10 cellular contexts compared by ENCODE assay signal in the genomic region with DNA sequence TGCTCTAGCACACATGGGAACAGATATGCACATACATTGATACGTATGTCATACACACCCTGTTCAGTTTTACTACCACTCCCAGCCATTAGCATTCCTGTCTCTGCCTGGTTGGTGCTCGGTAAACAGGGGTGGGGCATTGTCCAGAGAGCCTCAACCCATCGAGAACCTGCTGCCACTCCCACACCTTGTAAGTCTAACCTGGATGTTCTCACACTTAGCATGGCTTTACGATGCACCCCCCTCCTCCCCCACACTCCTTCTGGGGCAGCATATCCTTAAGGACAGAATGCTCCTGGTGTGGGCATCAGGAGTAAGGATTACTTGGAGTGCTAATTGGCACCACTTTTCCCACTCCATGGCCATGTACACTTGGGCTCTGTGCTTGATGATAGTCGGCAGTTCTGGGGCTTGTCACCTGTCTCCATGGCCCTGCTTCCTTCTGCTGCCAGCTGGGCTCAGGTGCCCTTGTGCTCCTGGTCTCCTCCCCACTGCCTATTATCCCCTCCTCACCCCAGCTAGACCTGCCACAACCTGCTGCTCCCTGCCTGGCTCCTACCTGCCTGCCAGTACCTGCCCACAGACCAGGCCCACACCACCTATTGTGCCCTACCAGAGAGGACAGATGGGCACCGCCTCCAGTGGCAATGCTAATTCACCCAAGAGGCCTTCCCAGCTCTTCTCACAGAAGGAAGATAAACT. TPM values are rescaled to one million over a fixed set of nuclear protein-coding genes. Genes with fewer than 3 reads are reported as not detected.
DNase-seq lines count a peak whose midpoint lies in the region; ATAC-seq, FAIRE-seq and TF ChIP-seq lines count a peak whose summit lies in the region.
"Had no signal": no experiment of that assay in that cellular context is flagged by ENCODE, and none has a peak within 500 bp of the region (broad histone marks: within the 10 kb centered on the region; RNA-seq: fewer than 3 reads in every experiment).

No MANE protein-coding gene starts in this region.

- H3K4me3 Mint-ChIP-seq in T-cell, result peak overlapping the region; percentile 53 to 66 (median 58)

- H3K27me3 ChIP-seq in psoas muscle (ENCODE audit: insufficient read depth in 3 of 3, low read length in 2 of 3), result no peaks in the 10 kb centered on the region
- H3K27me3 ChIP-seq: right lobe of liver had no signal

- peak overlapping the region in 1 of 2 donors; percentile 1 for H3K27ac Mint-ChIP-seq in T-cell

- no peak overlapping the region for H3K27ac ChIP-seq in psoas muscle

- ATAC-seq in Right ventricle myocardium superior (ENCODE audit: poor library complexity) (peak; percentile 2), Right ventricle myocardium inferior (no peak), T-cell (replicated peaks in 1 of 4) (peak in 2 of 4 experiments; percentile 5 to 11), left lobe of liver (peak; percentile 10), psoas muscle (no peak), GM18861 (IDR thresholded peaks at IDR 0.05; ENCODE audit: unreplicated experiment) (no peak)

- peak; percentile 46 for FAIRE-seq in urothelium cell line (lab: Jason Lieb, UNC)

- no peak for TF ChIP-seq CTCF in psoas muscle (IDR thresholded peaks at IDR 0.05)

- no peaks in the 10 kb centered on the region for H3K27me3 Mint-ChIP-seq in T-cell

- WGBS in psoas muscle, 3 donors, result 78 to 91% (median 79%) methylated on average over 6 of the region's 6 CpGs

- peaks cover 15% of the 10 kb centered on the region for H3K36me3 Mint-ChIP-seq in T-cell

- no peak for DNase-seq in Right ventricle myocardium superior
- DNase-seq in Right ventricle myocardium inferior (ENCODE audit: missing footprints), result no peak
- no peak for DNase-seq in T-cell
- DNase-seq in left lobe of liver (ENCODE audit: low spot score), result no peak
- no peak for DNase-seq in urothelium cell line (ENCODE audit: low spot score)
- no peak for DNase-seq in psoas muscle
- DNase-seq in GM19238 (ENCODE audit: insufficient read length, low spot score), result no peak
- DNase-seq: GF-D8 had no signal

- CTCF ChIA-PET in T-cell (lab: Charles Lee), result interaction anchor here (0.6 to 1.0 kb wide), 2 partner anchors 42 to 78 kb away, joined by 3 to 4 read pairs; partner anchors contain the start of gene WIPF2 (in 1 of the 2)

- H3K9me3 ChIP-seq in psoas muscle, result no peaks in the 10 kb centered on the region
- H3K9me3 ChIP-seq: right lobe of liver had no signal

- H3K4me1 ChIP-seq in psoas muscle, result peaks cover 6% of the 10 kb centered on the region

- H3K9me3 Mint-ChIP-seq in T-cell, result no peaks in the 10 kb centered on the region

- intact Hi-C loops in Right ventricle myocardium superior (cut with DNase I) (no loop called here), Right ventricle myocardium inferior (cut with DNase I) (loop anchor here (5.0 kb wide), 1 partner anchor 54 kb away; the partner anchor contains the start of gene MSL1), psoas muscle (cut with DNase I) (no loop called here)

- peaks cover 6 to 10% (median 9%) of the 10 kb centered on the region in 3 donors for H3K4me1 Mint-ChIP-seq in T-cell

- H3K36me3 ChIP-seq in psoas muscle (ENCODE audit: insufficient read depth in 1 of 2, low read depth in 1 of 2), result peaks cover 2 to 57% of the 10 kb centered on the region in 2 donors

- H3K4me3 ChIP-seq in psoas muscle, result no peak overlapping the region

- POLR2A ChIA-PET in T-cell (lab: Charles Lee), result interaction anchor here (0.5 to 0.6 kb wide), 2 partner anchors 12 to 23 kb away, joined by 3 read pairs; no protein-coding TSS in a partner anchor

RNA-seq across cellular contexts. Expression of gene RAPGEFL1, which starts 0.7 kb away (rescaled TPM):
- total RNA-seq in Right ventricle myocardium superior (2.7 TPM), Right ventricle myocardium inferior (2.1 TPM), T-cell (1 to 10 TPM; 4.6 to 10.0 (median 6.2) TPM), left lobe of liver (19.3 TPM), psoas muscle (1 to 10 TPM; 2.8 to 5.7 (median 3.9) TPM)
- 1 to 10 TPM; 1.7 to 4.2 (median 3.5) TPM for polyA plus RNA-seq in psoas muscle

RNA-seq across cellular contexts. Expression of gene CASC3, which starts 36.2 kb away (rescaled TPM):
- 45.9 TPM for total RNA-seq in Right ventricle myocardium superior
- total RNA-seq in Right ventricle myocardium inferior, result 49.1 TPM
- total RNA-seq in T-cell, result 100 to 1,000 TPM; 116 to 161 (median 126) TPM
- 25.1 TPM for total RNA-seq in left lobe of liver
- total RNA-seq in psoas muscle, result 10 to 100 TPM; 43.9 to 76.7 (median 57.1) TPM
- 10 to 100 TPM; 34.5 to 53.6 (median 38.6) TPM for polyA plus RNA-seq in psoas muscle

RNA-seq across cellular contexts. Expression of gene WIPF2, which starts 42.5 kb away (rescaled TPM):
- total RNA-seq in Right ventricle myocardium superior (11.8 TPM), Right ventricle myocardium inferior (12.3 TPM), T-cell (10 to 100 TPM; 23.1 to 42.1 (median 32.1) TPM), left lobe of liver (10.3 TPM), psoas muscle (1 to 10 TPM; 6.8 to 9.6 (median 8.4) TPM)
- 10 to 100 TPM in 1 of 3 donors, 1 to 10 TPM in 2; 4.0 to 10.5 (median 4.8) TPM for polyA plus RNA-seq in psoas muscle

RNA-seq across cellular contexts. Expression of gene MSL1, which starts 54.8 kb away (rescaled TPM):
- total RNA-seq in Right ventricle myocardium superior (46.8 TPM), Right ventricle myocardium inferior (51.4 TPM), T-cell (100 to 1,000 TPM; 106 to 136 (median 115) TPM), left lobe of liver (45.9 TPM), psoas muscle (10 to 100 TPM; 63.3 to 75.6 (median 69.0) TPM)
- polyA plus RNA-seq in psoas muscle, result 10 to 100 TPM; 48.6 to 84.7 (median 56.4) TPM

Comparison
In these comparisons a context has a peak if more than half of its experiments do, and no peak if none do; other contexts are left out.
1. ATAC-seq: peak in Right ventricle myocardium superior (single experiment) and left lobe of liver (single experiment); none in Right ventricle myocardium inferior (single experiment), psoas muscle (0 of 4) and GM18861 (single experiment).